ENCODE assay signal across 1 cellular context in genomic region chr4:112813790-112814189, GRCh38.
TF ChIP-seq lines count a peak whose summit lies in the region.

No MANE protein-coding gene starts in this region.

TF ChIP-seq in GM23338, 12 proteins besides CTCF, POLR2A, EP300 and RAD21 (continued from another document):
- no peak for TF ChIP-seq ZNF462 (CRISPR knock-in tag; IDR thresholded peaks at IDR 0.05)
- no peak for TF ChIP-seq CREB1 (CRISPR knock-in tag; IDR thresholded peaks at IDR 0.05; ENCODE audit: low read depth)
TF ChIP-seq in GM23338: peak in this region for 0.
